ENCODE assay signal across 20 cellular contexts in the genomic region with DNA sequence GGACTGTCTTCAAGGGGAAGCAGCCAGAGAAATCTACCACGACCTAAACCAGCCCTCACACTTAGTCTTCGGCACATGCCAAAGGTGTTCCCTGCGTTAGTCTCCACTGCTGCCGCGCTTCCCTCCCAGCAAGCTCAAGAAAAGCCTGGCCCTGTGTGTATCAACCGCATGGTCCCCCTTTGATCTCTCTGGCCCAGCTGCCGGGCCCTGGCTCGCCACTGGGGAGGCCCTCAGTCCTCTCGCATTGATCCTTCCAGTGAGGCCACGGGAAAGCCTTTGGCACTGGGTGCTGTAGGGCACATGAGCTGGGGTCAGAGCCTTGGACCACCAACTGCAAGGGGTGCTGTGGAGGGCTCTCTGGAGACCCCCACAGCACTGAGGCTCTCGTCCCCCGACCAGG. TPM values are rescaled to one million over a fixed set of nuclear protein-coding genes. Genes with fewer than 3 reads are reported as not detected.
DNase-seq lines count a peak whose midpoint lies in the region; ATAC-seq, FAIRE-seq and TF ChIP-seq lines count a peak whose summit lies in the region.
"Had no signal": no experiment of that assay in that cellular context is flagged by ENCODE, and none has a peak within 500 bp of the region (broad histone marks: within the 10 kb centered on the region; RNA-seq: fewer than 3 reads in every experiment).

No MANE protein-coding gene starts in this region.

- DNase-seq in GM23338 (ENCODE audit: low spot score): no peak
- DNase-seq in K562 (ENCODE audit: extremely low read depth in 1 of 4, low spot score in 3 of 4): no peak
- DNase-seq in stimulated activated effector memory CD8-positive, alpha-beta T cell treated with anti-CD3 and anti-CD28 coated beads, Interleukin-12 subunit alpha, Interleukin-12 subunit beta, amount 100 ng/mL, for 72 hours (ENCODE audit: low spot score in 2 of 2): no peak
- DNase-seq in vagina (ENCODE audit: extremely low spot score in 2 of 2): no peak
- no peak for DNase-seq in activated CD8-positive, alpha-beta memory T cell treated with anti-CD3 and anti-CD28 coated beads, Interleukin-2, amount 50 U/mL, for 4 hours
- DNase-seq in activated CD8-positive, alpha-beta memory T cell treated with anti-CD3 and anti-CD28 coated beads, Interleukin-2, amount 10 ng/mL, durations not matched to agents 7 days and 5 days: no peak
- DNase-seq: 8988T; CD4-positive, alpha-beta T cell; CD8-positive, alpha-beta memory T cell; DMS 273 treated with DMSO at 0.1 percent for 48 hours; DMS79; GF-D8; GOT3; H9 had no signal

- H4K20me1 ChIP-seq in BLaER1 (no peaks in the 10 kb centered on the region), GM23338 (replicated peaks; ENCODE audit: insufficient read depth) (no peaks in the 10 kb centered on the region), K562 (replicated peaks; ENCODE audit: control insufficient read depth, insufficient read depth, low read length) (no peaks in the 10 kb centered on the region)

- FAIRE-seq in K562 (lab: Jason Lieb, UNC): no peak
- FAIRE-seq: D721Med, GM12891, GM18507 had no signal

- no peak overlapping the region for H3K4me3 Mint-ChIP-seq in GM23338
- no peak overlapping the region for H3K4me3 Mint-ChIP-seq in stimulated activated effector memory CD8-positive, alpha-beta T cell treated with anti-CD3 and anti-CD28 coated beads, Interleukin-12 subunit alpha, Interleukin-12 subunit beta, amount 100 ng/mL, for 72 hours
- H3K4me3 Mint-ChIP-seq in activated CD8-positive, alpha-beta memory T cell treated with anti-CD3 and anti-CD28 coated beads, Interleukin-2, amount 10 ng/mL, durations not matched to agents 7 days and 5 days: no peak overlapping the region
- H3K4me3 Mint-ChIP-seq: CD14-positive monocyte; CD4-positive, alpha-beta T cell; CD8-positive, alpha-beta memory T cell; H9 had no signal

- H3K4me3 ChIP-seq in BLaER1 (no peak overlapping the region), GM23338 (no peak overlapping the region), K562 (no peak overlapping the region), vagina (no peak overlapping the region)

- H3K4me2 ChIP-seq in BLaER1 (peak overlapping the region; percentile 82), GM23338 (no peak overlapping the region), K562 (ENCODE audit: insufficient read depth, low read length) (no peak overlapping the region)

- no peaks in the 10 kb centered on the region for H3K36me3 ChIP-seq in BLaER1
- no peaks in the 10 kb centered on the region for H3K36me3 ChIP-seq in GM23338 (ENCODE audit: insufficient read depth)
- H3K36me3 ChIP-seq in K562 (ENCODE audit: control insufficient read depth, insufficient read depth, low read length): no peaks in the 10 kb centered on the region
- H3K36me3 ChIP-seq in vagina: no peaks in the 10 kb centered on the region

- no peaks in the 10 kb centered on the region for H3K36me3 Mint-ChIP-seq in GM23338 (ENCODE audit: low read depth)
- H3K36me3 Mint-ChIP-seq in stimulated activated effector memory CD8-positive, alpha-beta T cell treated with anti-CD3 and anti-CD28 coated beads, Interleukin-12 subunit alpha, Interleukin-12 subunit beta, amount 100 ng/mL, for 72 hours: no peaks in the 10 kb centered on the region
- no peaks in the 10 kb centered on the region for H3K36me3 Mint-ChIP-seq in activated CD8-positive, alpha-beta memory T cell treated with anti-CD3 and anti-CD28 coated beads, Interleukin-2, amount 10 ng/mL, durations not matched to agents 7 days and 5 days
- H3K36me3 Mint-ChIP-seq: CD14-positive monocyte; CD8-positive, alpha-beta memory T cell had no signal

- no peak overlapping the region for H2AFZ ChIP-seq in GM23338
- no peak overlapping the region for H2AFZ ChIP-seq in K562 (ENCODE audit: low read depth, low read length)

- POLR2A ChIA-PET in K562 (lab: Yijun Ruan, JAX): interaction anchor here (2.2 kb wide), 1 partner anchor 11 kb away, joined by 6 read pairs; no protein-coding TSS in a partner anchor

- TF ChIP-seq CTCF in GM23338 (conservative IDR thresholded peaks at IDR 0.05; ENCODE audit: low read depth in 2 of 2) (no peak), K562 (IDR thresholded peaks at IDR 0.05 in 2 of 3, conservative IDR thresholded peaks at IDR 0.05 in 1 of 3; ENCODE audit: insufficient read depth in 2 of 3, low read depth in 1 of 3, low read length in 3 of 3) (no peak), vagina (IDR thresholded peaks at IDR 0.05) (no peak)

- H3K4me1 ChIP-seq in BLaER1: peaks cover 73% of the 10 kb centered on the region
- no peaks in the 10 kb centered on the region for H3K4me1 ChIP-seq in GM23338 (ENCODE audit: insufficient read depth)
- H3K4me1 ChIP-seq in K562 (replicated peaks in 1 of 2; ENCODE audit: control insufficient read depth in 2 of 2, insufficient read depth in 2 of 2, low read length in 2 of 2): peaks cover 0 to 8% of the 10 kb centered on the region in 2 experiments; a peak in 2 of 5 replicates
- peaks cover 5% of the 10 kb centered on the region for H3K4me1 ChIP-seq in vagina

- H3K9ac ChIP-seq in BLaER1 (no peak overlapping the region; the same call in 1 of the 2 replicates), K562 (ENCODE audit: insufficient read depth in 1 of 2, low read depth in 2 of 2, low read length in 2 of 2) (no peak overlapping the region)

- no peak overlapping the region for H3K27ac Mint-ChIP-seq in GM23338
- H3K27ac Mint-ChIP-seq in stimulated activated effector memory CD8-positive, alpha-beta T cell treated with anti-CD3 and anti-CD28 coated beads, Interleukin-12 subunit alpha, Interleukin-12 subunit beta, amount 100 ng/mL, for 72 hours: no peak overlapping the region
- H3K27ac Mint-ChIP-seq in activated CD8-positive, alpha-beta memory T cell treated with anti-CD3 and anti-CD28 coated beads, Interleukin-2, amount 10 ng/mL, durations not matched to agents 7 days and 5 days: no peak overlapping the region
- H3K27ac Mint-ChIP-seq: CD14-positive monocyte; CD4-positive, alpha-beta T cell; CD8-positive, alpha-beta memory T cell; H9 had no signal

- H3K27ac ChIP-seq in BLaER1: peak overlapping the region; percentile 58
- H3K27ac ChIP-seq in GM23338 (ENCODE audit: low read depth): no peak overlapping the region
- no peak overlapping the region for H3K27ac ChIP-seq in K562 (ENCODE audit: extremely low read depth, low read depth, low read length)
- H3K27ac ChIP-seq in vagina: no peak overlapping the region

- TF ChIP-seq EP300 in K562 (IDR thresholded peaks at IDR 0.05; ENCODE audit: low read length): no peak

- ATAC-seq in GM23338: peak; percentile 29; the same call in 2 of the 3 replicates
- ATAC-seq in K562: peak; percentile 71
- peak; percentile 13 for ATAC-seq in stimulated activated effector memory CD8-positive, alpha-beta T cell treated with anti-CD3 and anti-CD28 coated beads, Interleukin-12 subunit alpha, Interleukin-12 subunit beta, amount 100 ng/mL, for 72 hours
- no peak for ATAC-seq in activated CD8-positive, alpha-beta memory T cell treated with anti-CD3 and anti-CD28 coated beads, Interleukin-2, amount 10 ng/mL, durations not matched to agents 7 days and 5 days
- ATAC-seq: HCT116 had no signal

- no peak for TF ChIP-seq POLR2A in K562 (conservative IDR thresholded peaks at IDR 0.05)
- no peak for TF ChIP-seq POLR2A in vagina (IDR thresholded peaks at IDR 0.05)

- intact Hi-C loops in K562 (cut with micrococcal nuclease): no loop called here
- intact Hi-C loops in vagina (cut with DNase I): no loop called here

- H3K27me3 ChIP-seq in BLaER1: no peaks in the 10 kb centered on the region
- no peaks in the 10 kb centered on the region for H3K27me3 ChIP-seq in GM23338 (ENCODE audit: insufficient read depth)
- H3K27me3 ChIP-seq in K562 (ENCODE audit: control insufficient read depth in 2 of 2, insufficient read depth in 2 of 2, low read length in 2 of 2): peaks cover 5 to 19% of the 10 kb centered on the region in 2 experiments; a peak in 3 of 5 replicates
- no peaks in the 10 kb centered on the region for H3K27me3 ChIP-seq in vagina

- no peaks in the 10 kb centered on the region for H3K9me2 ChIP-seq in GM23338 (ENCODE audit: insufficient read depth)

- 28% methylated on average over 12 of the region's 12 CpGs for WGBS in K562 (ENCODE audit: insufficient coverage, low coverage, missing lambda C conversion rate)

- no peaks in the 10 kb centered on the region for H3F3A ChIP-seq in GM23338 (replicated peaks; ENCODE audit: low read depth)

- H3K27me3 Mint-ChIP-seq in GM23338 (ENCODE audit: insufficient read depth, low read depth, poor library complexity): peaks cover 6% of the 10 kb centered on the region
- peaks cover 3% of the 10 kb centered on the region for H3K27me3 Mint-ChIP-seq in activated CD8-positive, alpha-beta memory T cell treated with anti-CD3 and anti-CD28 coated beads, Interleukin-2, amount 10 ng/mL, durations not matched to agents 7 days and 5 days
- H3K27me3 Mint-ChIP-seq: CD4-positive, alpha-beta T cell had no signal

- TF ChIP-seq RAD21 in K562 (CRISPR knock-in tag; conservative IDR thresholded peaks at IDR 0.05 in 1 of 2, IDR thresholded peaks at IDR 0.05 in 1 of 2): no peak

- in situ Hi-C loops in K562 (cut with MboI): no loop called here

- H3K4me1 Mint-ChIP-seq in GM23338: no peaks in the 10 kb centered on the region; the same call in 2 of the 3 replicates
- H3K4me1 Mint-ChIP-seq in stimulated activated effector memory CD8-positive, alpha-beta T cell treated with anti-CD3 and anti-CD28 coated beads, Interleukin-12 subunit alpha, Interleukin-12 subunit beta, amount 100 ng/mL, for 72 hours: no peaks in the 10 kb centered on the region
- H3K4me1 Mint-ChIP-seq in activated CD8-positive, alpha-beta memory T cell treated with anti-CD3 and anti-CD28 coated beads, Interleukin-2, amount 10 ng/mL, durations not matched to agents 7 days and 5 days: no peaks in the 10 kb centered on the region
- H3K4me1 Mint-ChIP-seq: CD8-positive, alpha-beta memory T cell; H9 had no signal

- no peaks in the 10 kb centered on the region for H3K9me3 Mint-ChIP-seq in GM23338
- H3K9me3 Mint-ChIP-seq in stimulated activated effector memory CD8-positive, alpha-beta T cell treated with anti-CD3 and anti-CD28 coated beads, Interleukin-12 subunit alpha, Interleukin-12 subunit beta, amount 100 ng/mL, for 72 hours: no peaks in the 10 kb centered on the region
- no peaks in the 10 kb centered on the region for H3K9me3 Mint-ChIP-seq in activated CD8-positive, alpha-beta memory T cell treated with anti-CD3 and anti-CD28 coated beads, Interleukin-2, amount 10 ng/mL, durations not matched to agents 7 days and 5 days (ENCODE audit: low read depth)
- H3K9me3 Mint-ChIP-seq: CD4-positive, alpha-beta T cell; CD8-positive, alpha-beta memory T cell; H9 had no signal

- CTCF ChIA-PET in K562 (lab: Yijun Ruan, JAX; ENCODE audit: low intra/inter-chr PET ratio): no interaction called here
- CTCF ChIA-PET in activated CD8-positive, alpha-beta memory T cell treated with anti-CD3 and anti-CD28 coated beads, Interleukin-2, amount 10 ng/mL, durations not matched to agents 7 days and 5 days (lab: Charles Lee): no interaction called here

- no peaks in the 10 kb centered on the region for H3K9me3 ChIP-seq in BLaER1
- 0 out of 2 replicates have a peak, but pooled peaks cover 2% of the 10 kb centered on the region for H3K9me3 ChIP-seq in K562 (replicated peaks; ENCODE audit: control insufficient read depth, insufficient read depth, low read depth, low read length)
- no peaks in the 10 kb centered on the region for H3K9me3 ChIP-seq in vagina

- no peaks in the 10 kb centered on the region for H3K79me2 ChIP-seq in GM23338 (replicated peaks; ENCODE audit: insufficient read depth)
- H3K79me2 ChIP-seq in K562 (ENCODE audit: control insufficient read depth, insufficient read depth, low read length): no peaks in the 10 kb centered on the region

- no peaks in the 10 kb centered on the region for H3K9me1 ChIP-seq in K562 (ENCODE audit: control insufficient read depth, insufficient read depth, low read length)

- BruUV-seq in K562 (replicated peaks; lab: Mats Ljungman, UMichigan): no TSS peak

RNA-seq across cellular contexts. Expression of gene KLHDC4, which starts 29.6 kb away (rescaled TPM):
- total RNA-seq in GM23338 (2014; rRNA removed; shearing (Covaris generic)): 36.5 and 41.1 TPM in 2 replicates
- polyA plus RNA-seq in GM23338 (2016; fragmentation: Nextera tagmentation; extraction: Ambion mirVana) (23.0 and 25.2 TPM in 2 replicates), K562 (2011; rRNA removed) (23.7 and 24.9 TPM in 2 replicates), K562 (2014; fragmentation: Illumina TruSeq; extraction: Trizol) (37.3 and 48.5 TPM in 2 replicates), K562 (2014; fragmentation: Nextera tagmentation; extraction: Ambion mirVana) (1 to 10 TPM; 1.3 to 2.5 TPM), K562 (2014; rRNA removed) (53.5 and 63.4 TPM in 2 replicates)
- 250 and 422 TPM in 2 replicates for total RNA-seq in K562 (2011; cell fraction: chromatin; rRNA removed; ENCODE audit: low replicate concordance)
- total RNA-seq in K562 (2011; cell fraction: nucleolus; rRNA removed): 176 and 189 TPM in 2 replicates
- total RNA-seq in K562 (2011; cell fraction: nucleoplasm; rRNA removed): 187 and 203 TPM in 2 replicates
- total RNA-seq in K562 (2014; rRNA removed) (52.7 and 59.4 TPM in 2 replicates), K562 (2014; rRNA removed; fragmentation: Illumina TruSeq; extraction: Trizol) (17.9 and 25.5 TPM in 2 replicates), K562 (2015; rRNA removed; fragmentation: Illumina TruSeq; extraction: Trizol) (31.8 and 32.8 TPM in 2 replicates), K562 (2021) (62.8 and 68.1 TPM in 2 replicates), vagina (62.9 TPM)
- polyA plus RNA-seq in K562 (2011; cell fraction: cytosol; rRNA removed): 17.9 and 23.5 TPM in 2 replicates
- 66.5 and 112 TPM in 2 replicates for polyA plus RNA-seq in K562 (2011; cell fraction: nucleus; rRNA removed)
- polyA plus RNA-seq in K562 (2012): 35.3 and 39.1 TPM in 2 replicates
- polyA minus RNA-seq in K562 (2011; rRNA and poly(A)+ RNA removed): 19.2 and 19.3 TPM in 2 replicates
- polyA minus RNA-seq in K562 (2011; cell fraction: cytosol; rRNA and poly(A)+ RNA removed): 18.8 and 24.5 TPM in 2 replicates
- polyA minus RNA-seq in K562 (2011; cell fraction: nucleus; rRNA and poly(A)+ RNA removed): 33.5 and 52.0 TPM in 2 replicates
- 100 to 1,000 TPM in 1 of 2 experiments, 10 to 100 TPM in 1; 86.0 to 114 TPM for total RNA-seq in activated CD8-positive, alpha-beta memory T cell treated with anti-CD3 and anti-CD28 coated beads, Interleukin-2, amount 10 ng/mL, durations not matched to agents 7 days and 5 days
